ENCODE assay signal across 21 cellular contexts in the genomic region with DNA sequence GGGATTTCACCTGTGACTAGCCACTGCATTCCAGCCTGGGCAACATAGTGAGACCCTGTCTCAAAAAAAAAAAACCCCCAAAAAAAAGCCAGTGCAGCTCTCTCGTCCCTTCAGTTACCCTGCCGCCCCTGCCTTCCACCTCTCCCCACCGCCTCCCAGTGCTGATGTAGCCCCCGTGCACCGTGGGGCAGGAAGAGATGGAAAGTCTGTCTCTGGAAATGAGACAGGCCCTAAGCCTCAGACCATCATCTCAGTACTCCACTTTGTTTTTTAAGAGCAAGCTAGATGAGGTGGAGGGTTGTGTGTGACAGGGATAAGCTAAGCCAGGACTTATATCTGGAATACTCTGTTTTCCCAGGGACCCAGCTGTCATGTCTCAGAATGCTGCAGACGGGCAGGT. TPM values are rescaled to one million over a fixed set of nuclear protein-coding genes. Genes with fewer than 3 reads are reported as not detected.
DNase-seq lines count a peak whose midpoint lies in the region; ATAC-seq and TF ChIP-seq lines count a peak whose summit lies in the region.
"Had no signal": no experiment of that assay in that cellular context is flagged by ENCODE, and none has a peak within 500 bp of the region (broad histone marks: within the 10 kb centered on the region; RNA-seq: fewer than 3 reads in every experiment).

No MANE protein-coding gene starts in this region.

- H3K36me3 ChIP-seq in WERI-Rb-1 (no peaks in the 10 kb centered on the region), lower lobe of right lung (peaks cover 27% of the 10 kb centered on the region)
- H3K36me3 ChIP-seq: uterus had no signal

- H3K4me1 ChIP-seq in lower lobe of right lung: peaks cover 8% of the 10 kb centered on the region
- H3K4me1 ChIP-seq: uterus had no signal

- no peaks in the 10 kb centered on the region for H3K36me3 Mint-ChIP-seq in activated T-cell treated with anti-CD3 and anti-CD28 coated beads, Interleukin-2, amount 50 U/mL, for 24 hours (ENCODE audit: low read depth)
- H3K36me3 Mint-ChIP-seq in endothelial cell (ENCODE audit: low read depth, unreplicated experiment): peaks cover 20% of the 10 kb centered on the region
- H3K36me3 Mint-ChIP-seq: CD4-positive, CD25-positive, alpha-beta regulatory T cell; memory B cell had no signal

- H3K4me1 Mint-ChIP-seq in activated T-cell treated with anti-CD3 and anti-CD28 coated beads, Interleukin-2, amount 50 U/mL, for 24 hours (ENCODE audit: low read depth): peaks cover 15% of the 10 kb centered on the region
- no peaks in the 10 kb centered on the region for H3K4me1 Mint-ChIP-seq in endothelial cell (ENCODE audit: unreplicated experiment)
- H3K4me1 Mint-ChIP-seq: CD4-positive, CD25-positive, alpha-beta regulatory T cell; memory B cell had no signal

- H3K4me3 ChIP-seq in WERI-Rb-1 (ENCODE audit: low read depth, low read length) (no peak overlapping the region), lower lobe of right lung (no peak overlapping the region)
- H3K4me3 ChIP-seq: uterus had no signal

- H3K9me3 ChIP-seq in WERI-Rb-1 (ENCODE audit: severe bottlenecking) (no peaks in the 10 kb centered on the region), lower lobe of right lung (no peaks in the 10 kb centered on the region)
- H3K9me3 ChIP-seq: uterus had no signal

- no peaks in the 10 kb centered on the region for H3K9me3 Mint-ChIP-seq in activated T-cell treated with anti-CD3 and anti-CD28 coated beads, Interleukin-2, amount 50 U/mL, for 24 hours
- no peaks in the 10 kb centered on the region for H3K9me3 Mint-ChIP-seq in endothelial cell (ENCODE audit: unreplicated experiment)
- H3K9me3 Mint-ChIP-seq: memory B cell had no signal

- peak overlapping the region; percentile 84 for H3K27ac Mint-ChIP-seq in activated T-cell treated with anti-CD3 and anti-CD28 coated beads, Interleukin-2, amount 50 U/mL, for 24 hours
- no peak overlapping the region for H3K27ac Mint-ChIP-seq in endothelial cell (ENCODE audit: unreplicated experiment)
- H3K27ac Mint-ChIP-seq: memory B cell had no signal

- peaks cover 15% of the 10 kb centered on the region for H3K27me3 Mint-ChIP-seq in activated T-cell treated with anti-CD3 and anti-CD28 coated beads, Interleukin-2, amount 50 U/mL, for 24 hours
- peaks cover 2% of the 10 kb centered on the region for H3K27me3 Mint-ChIP-seq in endothelial cell (ENCODE audit: unreplicated experiment)

- peak; percentile 29 for ATAC-seq in stimulated activated naive CD8-positive, alpha-beta T cell treated with anti-CD3 and anti-CD28 coated beads, Interleukin-15, Interleukin-2, amounts not matched to agents 100 U/mL and 50 U/mL, for 24 hours
- no peak for ATAC-seq in lower lobe of right lung
- ATAC-seq: naive thymus-derived CD4-positive, alpha-beta T cell had no signal

- DNase-seq in activated T-cell treated with anti-CD3 and anti-CD28 coated beads, Interleukin-2, amount 50 U/mL, for 24 hours: no peak
- no peak for DNase-seq in activated T-cell treated with anti-CD3 and anti-CD28 coated beads for 4 hours
- DNase-seq in WERI-Rb-1: peak; percentile 15
- no peak for DNase-seq in endothelial cell (ENCODE audit: low spot score)
- no peak for DNase-seq in stimulated activated naive CD8-positive, alpha-beta T cell treated with anti-CD3 and anti-CD28 coated beads, Interleukin-15, Interleukin-2, amounts not matched to agents 100 U/mL and 50 U/mL, for 24 hours
- no peak for DNase-seq in hippocampal formation (lab: John Stamatoyannopoulos, UW)
- DNase-seq in pons (ENCODE audit: low spot score): no peak
- DNase-seq in lower lobe of right lung: no peak
- DNase-seq: activated effector memory CD4-positive, alpha-beta T cell treated with anti-CD3 and anti-CD28 coated beads, Interleukin-2, amount 50 U/mL, for 16 hours; aorta; CD4-positive, CD25-positive, alpha-beta regulatory T cell; cerebellar nuclear complex; DMS153; GDM1; naive thymus-derived CD4-positive, alpha-beta T cell; NCI-H1105; NCI-H2081; SHP77; stimulated activated CD4-positive, alpha-beta T cell treated with anti-CD3 and anti-CD28 coated beads, Interleukin-2, amount 100 ng/mL, for 24 hours; uterus had no signal

- H3K27me3 ChIP-seq in WERI-Rb-1 (ENCODE audit: insufficient read depth, low read depth, severe bottlenecking): no peaks in the 10 kb centered on the region
- H3K27me3 ChIP-seq in lower lobe of right lung (ENCODE audit: low read depth): no peaks in the 10 kb centered on the region
- H3K27me3 ChIP-seq: uterus had no signal

- H3K4me3 Mint-ChIP-seq in activated T-cell treated with anti-CD3 and anti-CD28 coated beads, Interleukin-2, amount 50 U/mL, for 24 hours: no peak overlapping the region
- H3K4me3 Mint-ChIP-seq in endothelial cell (ENCODE audit: unreplicated experiment): peak overlapping the region; percentile 33
- H3K4me3 Mint-ChIP-seq: CD4-positive, CD25-positive, alpha-beta regulatory T cell; memory B cell had no signal

- no peak for TF ChIP-seq CTCF in WERI-Rb-1 (IDR thresholded peaks at IDR 0.05; ENCODE audit: low read depth, low read length)
- TF ChIP-seq CTCF in endothelial cell (IDR thresholded peaks at IDR 0.05; ENCODE audit: unreplicated experiment): no peak
- TF ChIP-seq CTCF in lower lobe of right lung (IDR thresholded peaks at IDR 0.05): no peak

- H3K27ac ChIP-seq in WERI-Rb-1 (no peak overlapping the region), lower lobe of right lung (no peak overlapping the region)
- H3K27ac ChIP-seq: uterus had no signal

- intact Hi-C loops in lower lobe of right lung (cut with DNase I): no loop called here

RNA-seq across cellular contexts. Expression of gene MERTK, which starts 32.0 kb away (rescaled TPM):
- total RNA-seq in endothelial cell (ENCODE audit: unreplicated experiment): 12.3 TPM
- 20.7 TPM for total RNA-seq in lower lobe of right lung

RNA-seq across cellular contexts. Expression of gene ANAPC1, which starts 46.4 kb away (rescaled TPM):
- total RNA-seq in endothelial cell (ENCODE audit: unreplicated experiment) (44.3 TPM), lower lobe of right lung (32.2 TPM)
